Comparison of ENCODE assay signal across 22 cellular contexts in genomic region chr2:239534581-239535412, GRCh38.
DNase-seq lines count a peak whose midpoint lies in the region; ATAC-seq and TF ChIP-seq lines count a peak whose summit lies in the region.
"Had no signal": no experiment of that assay in that cellular context is flagged by ENCODE, and none has a peak within 500 bp of the region (broad histone marks: within the 10 kb centered on the region; RNA-seq: fewer than 3 reads in every experiment).

No MANE protein-coding gene starts in this region.

- no peak overlapping the region for H2AFZ ChIP-seq in smooth muscle cell (ENCODE audit: low read depth)

- H3K4me2 ChIP-seq in BLaER1 treated with 17β-estradiol and CSF1 and Interleukin-3, amounts not matched to agents 10 nM and 100 nM, result peak overlapping the region in 6 of 11 experiments; percentile 37 to 69 (median 59); a peak in 5 of 22 replicates
- H3K4me2 ChIP-seq in smooth muscle cell, result no peak overlapping the region

- no peaks in the 10 kb centered on the region for H3K36me3 ChIP-seq in BLaER1 treated with 17β-estradiol and CSF1 and Interleukin-3, amounts not matched to agents 10 nM and 100 nM
- no peaks in the 10 kb centered on the region for H3K36me3 ChIP-seq in smooth muscle cell (ENCODE audit: low read depth)

- intact Hi-C loops in left colon (cut with DNase I, micrococcal nuclease), result no loop called here

- no peaks in the 10 kb centered on the region for H3K27me3 ChIP-seq in BLaER1 treated with 17β-estradiol and CSF1 and Interleukin-3, amounts not matched to agents 10 nM and 100 nM
- no peaks in the 10 kb centered on the region for H3K27me3 ChIP-seq in smooth muscle cell (ENCODE audit: low read depth)

- H3F3A ChIP-seq in smooth muscle cell (ENCODE audit: low read depth), result no peaks in the 10 kb centered on the region

- H3K9ac ChIP-seq in BLaER1 treated with 17β-estradiol and CSF1 and Interleukin-3, amounts not matched to agents 10 nM and 100 nM, result no peak overlapping the region
- no peak overlapping the region for H3K9ac ChIP-seq in smooth muscle cell (ENCODE audit: low read depth)

- no peak overlapping the region for H3K4me3 ChIP-seq in BLaER1 treated with 17β-estradiol and CSF1 and Interleukin-3, amounts not matched to agents 10 nM and 100 nM
- no peak overlapping the region for H3K4me3 ChIP-seq in smooth muscle cell
- H3K4me3 ChIP-seq: GM12878, K562, psoas muscle, SK-N-MC had no signal

- peaks cover 11 to 65% (median 52%) of the 10 kb centered on the region in 10 experiments for H3K4me1 ChIP-seq in BLaER1 treated with 17β-estradiol and CSF1 and Interleukin-3, amounts not matched to agents 10 nM and 100 nM
- H3K4me1 ChIP-seq in smooth muscle cell (ENCODE audit: low read depth), result no peaks in the 10 kb centered on the region
- H3K4me1 ChIP-seq: Caco-2 had no signal

- H3K9me3 ChIP-seq in BLaER1 treated with 17β-estradiol and CSF1 and Interleukin-3, amounts not matched to agents 10 nM and 100 nM (replicated peaks in 1 of 11), result peaks cover 6 to 14% (median 11%) of the 10 kb centered on the region in 11 experiments
- H3K9me3 ChIP-seq in smooth muscle cell (replicated peaks; ENCODE audit: low read depth), result no peaks in the 10 kb centered on the region
- H3K9me3 ChIP-seq: Caco-2 had no signal

- ATAC-seq in left colon, result no peak
- ATAC-seq: GM12878; K562; stimulated activated memory B cell treated with anti-CD40 and anti-IgM and Interleukin-4, amounts not matched to agents 10 μg/mL and 1 μg/mL and 100 μg/mL, for 72 hours; T-helper 17 cell had no signal

- TF ChIP-seq CTCF in smooth muscle cell (IDR thresholded peaks at IDR 0.05; ENCODE audit: borderline replicate concordance, insufficient read depth, poor library complexity, severe bottlenecking), result no peak

- DNase-seq in DMS79 (lab: John Stamatoyannopoulos, UW) (peak; percentile 91), NCI-H2107 treated with DMSO at 0.1 percent for 48 hours (lab: John Stamatoyannopoulos, UW; ENCODE audit: unreplicated experiment) (peak; percentile 93), SHP77 (lab: John Stamatoyannopoulos, UW) (peak; percentile 90 to 94), left colon (no peak), KG1 (lab: John Stamatoyannopoulos, UW) (no peak), GF-D8 (lab: John Stamatoyannopoulos, UW) (no peak), smooth muscle cell (lab: John Stamatoyannopoulos, UW; ENCODE audit: unreplicated experiment) (no peak)
- DNase-seq: activated effector memory CD4-positive, alpha-beta T cell treated with anti-CD3 and anti-CD28 coated beads, Interleukin-2, amount 50 U/mL, for 16 hours; activated naive CD8-positive, alpha-beta T cell treated with anti-CD3 and anti-CD28 coated beads for 36 hours; activated T-cell treated with anti-CD3 and anti-CD28 coated beads, Interleukin-2, amount 50 U/mL, for 24 hours; EL; foreskin melanocyte; NCI-H1105 treated with DMSO at 0.1 percent for 48 hours; occipital lobe; T-helper 17 cell had no signal

- 89% methylated on average over 14 of the region's 14 CpGs for WGBS in smooth muscle cell (ENCODE audit: low lambda C conversion rate)

- no peaks in the 10 kb centered on the region for H3K79me2 ChIP-seq in smooth muscle cell (ENCODE audit: low read depth)

- no peak overlapping the region for H3K27ac ChIP-seq in BLaER1 treated with 17β-estradiol and CSF1 and Interleukin-3, amounts not matched to agents 10 nM and 100 nM
- no peak overlapping the region for H3K27ac ChIP-seq in smooth muscle cell (ENCODE audit: low read depth)
- H3K27ac ChIP-seq: psoas muscle, SK-N-MC had no signal

- H4K20me1 ChIP-seq in BLaER1 treated with 17β-estradiol and CSF1 and Interleukin-3, amounts not matched to agents 10 nM and 100 nM, result no peaks in the 10 kb centered on the region; a peak in 1 of 22 replicates
- no peaks in the 10 kb centered on the region for H4K20me1 ChIP-seq in smooth muscle cell (ENCODE audit: low read depth)

Comparison
In these comparisons a context has a peak if more than half of its experiments do, and no peak if none do; other contexts are left out.
1. DNase-seq: peak in DMS79 (single experiment), NCI-H2107 treated with DMSO at 0.1 percent for 48 hours (single experiment) and SHP77 (2 of 2); none in left colon (0 of 2), KG1 (single experiment), GF-D8 (single experiment) and smooth muscle cell (single experiment).